ENCODE assay signal across 2 cellular contexts in the genomic region with DNA sequence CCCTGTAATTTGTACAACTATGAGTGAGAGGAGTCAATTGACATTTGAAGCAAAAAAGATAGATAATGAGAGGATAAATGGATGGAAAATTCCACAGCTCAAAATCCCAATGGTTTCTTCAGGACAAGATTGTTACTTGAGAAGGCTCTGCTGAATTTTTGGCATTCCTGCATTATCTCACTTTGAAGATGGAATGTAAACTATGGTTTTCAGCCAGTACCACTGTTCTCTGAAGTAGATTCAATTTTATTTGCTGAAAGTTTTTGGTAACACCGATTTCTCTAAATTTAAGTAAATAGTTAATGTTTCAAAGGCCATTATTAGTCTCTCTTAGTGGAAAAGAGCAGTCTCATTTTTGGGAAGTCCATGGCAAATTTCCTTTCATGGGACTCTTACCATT.
TF ChIP-seq lines count a peak whose summit lies in the region.

No MANE protein-coding gene starts in this region.

TF ChIP-seq in A549, 52 proteins besides CTCF, POLR2A, EP300 and RAD21 (continued from another document):
- TF ChIP-seq CEBPB (IDR thresholded peaks at IDR 0.05) (peak; percentile 31 to 36; a peak in 2 of 4 replicates), JUN (IDR thresholded peaks at IDR 0.05) (0 out of 5 replicates have a peak, but pooled peaks of 1 of the 2 experiments have one; percentile 9), SMC3 (IDR thresholded peaks at IDR 0.05) (peak; percentile 54), GATA3 (IDR thresholded peaks at IDR 0.05; ENCODE audit: borderline replicate concordance) (peak; percentile 97), FOSL2 (IDR thresholded peaks at IDR 0.05) (no peak), FOSL2 (CRISPR knock-in tag; IDR thresholded peaks at IDR 0.05) (peak; percentile 18; the same call in 1 of the 2 replicates), JUNB (IDR thresholded peaks at IDR 0.05) (peak; percentile 51; the same call in 1 of the 2 replicates), FOSB (CRISPR knock-in tag; IDR thresholded peaks at IDR 0.05) (no peak)
- TF ChIP-seq, protein P1, sequence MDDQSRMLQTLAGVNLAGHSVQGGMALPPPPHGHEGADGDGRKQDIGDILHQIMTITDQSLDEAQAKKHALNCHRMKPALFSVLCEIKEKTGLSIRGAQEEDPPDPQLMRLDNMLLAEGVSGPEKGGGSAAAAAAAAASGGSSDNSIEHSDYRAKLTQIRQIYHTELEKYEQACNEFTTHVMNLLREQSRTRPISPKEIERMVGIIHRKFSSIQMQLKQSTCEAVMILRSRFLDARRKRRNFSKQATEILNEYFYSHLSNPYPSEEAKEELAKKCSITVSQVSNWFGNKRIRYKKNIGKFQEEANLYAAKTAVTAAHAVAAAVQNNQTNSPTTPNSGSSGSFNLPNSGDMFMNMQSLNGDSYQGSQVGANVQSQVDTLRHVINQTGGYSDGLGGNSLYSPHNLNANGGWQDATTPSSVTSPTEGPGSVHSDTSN (IDR thresholded peaks at IDR 0.05) = peak; percentile 43; the same call in 1 of the 2 replicates

TF ChIP-seq in IMR-90, 13 proteins besides CTCF, POLR2A, EP300 and RAD21 (continued from another document):
- no peak for TF ChIP-seq RCOR1 (IDR thresholded peaks at IDR 0.05; ENCODE audit: insufficient replicate concordance, low read length)
- TF ChIP-seq, protein P2, sequence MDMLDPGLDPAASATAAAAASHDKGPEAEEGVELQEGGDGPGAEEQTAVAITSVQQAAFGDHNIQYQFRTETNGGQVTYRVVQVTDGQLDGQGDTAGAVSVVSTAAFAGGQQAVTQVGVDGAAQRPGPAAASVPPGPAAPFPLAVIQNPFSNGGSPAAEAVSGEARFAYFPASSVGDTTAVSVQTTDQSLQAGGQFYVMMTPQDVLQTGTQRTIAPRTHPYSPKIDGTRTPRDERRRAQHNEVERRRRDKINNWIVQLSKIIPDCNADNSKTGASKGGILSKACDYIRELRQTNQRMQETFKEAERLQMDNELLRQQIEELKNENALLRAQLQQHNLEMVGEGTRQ (IDR thresholded peaks at IDR 0.05; ENCODE audit: low read depth, low read length) = no peak
- TF ChIP-seq MAZ (IDR thresholded peaks at IDR 0.05; ENCODE audit: borderline replicate concordance, low read depth, low read length) = no peak
- TF ChIP-seq FOS (IDR thresholded peaks at IDR 0.05; ENCODE audit: low read depth, low read length) = no peak
- TF ChIP-seq SMC3 (IDR thresholded peaks at IDR 0.05; ENCODE audit: low read depth, low read length) = no peak
- TF ChIP-seq NFE2L2 (IDR thresholded peaks at IDR 0.05; ENCODE audit: low read depth, low read length) = no peak
- no peak; the same call in 1 of the 2 replicates for TF ChIP-seq BHLHE40 (IDR thresholded peaks at IDR 0.05; ENCODE audit: low read depth, low read length)
- no peak for TF ChIP-seq MXI1 (IDR thresholded peaks at IDR 0.05; ENCODE audit: borderline replicate concordance, low read depth, low read length)
